ENCODE assay signal across 11 cellular contexts in the genomic region with DNA sequence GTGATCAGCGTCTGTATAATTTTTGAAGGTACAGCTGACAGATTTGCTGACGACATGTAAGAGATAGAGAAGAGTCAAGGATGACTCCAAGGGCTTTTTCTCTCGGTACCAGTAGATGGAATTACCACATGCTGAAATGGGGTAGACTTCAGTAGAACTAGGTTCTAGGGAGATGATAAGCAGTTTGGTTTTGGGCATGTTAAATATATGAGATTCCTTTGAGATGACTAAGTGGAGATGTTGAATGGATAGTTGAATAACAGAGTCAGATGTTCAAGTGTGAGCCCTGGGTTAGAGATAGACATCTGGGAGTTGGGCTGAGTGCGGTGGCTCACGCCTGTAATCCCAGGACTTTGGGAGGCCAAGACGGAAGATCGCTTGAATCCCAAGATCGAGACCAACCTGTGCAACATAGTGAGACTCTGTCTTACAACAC. TPM values are rescaled to one million over a fixed set of nuclear protein-coding genes. Genes with fewer than 3 reads are reported as not detected.
DNase-seq lines count a peak whose midpoint lies in the region; ATAC-seq, FAIRE-seq and TF ChIP-seq lines count a peak whose summit lies in the region.
"Had no signal": no experiment of that assay in that cellular context is flagged by ENCODE, and none has a peak within 500 bp of the region (broad histone marks: within the 10 kb centered on the region; RNA-seq: fewer than 3 reads in every experiment).

No MANE protein-coding gene starts in this region.

- TF ChIP-seq POLR2A in GM12878 (IDR thresholded peaks at IDR 0.05; ENCODE audit: low read depth, low read length): no peak

- POLR2A ChIA-PET in GM12878 (lab: Charles Lee): interaction anchor here (0.7 to 1.1 kb wide), 2 partner anchors 133 to 1251 kb away, joined by 3 read pairs; a partner anchor contains a TSS

- ATAC-seq in GM12878 (no peak), HG02870 (IDR thresholded peaks at IDR 0.05; ENCODE audit: unreplicated experiment) (no peak)

- no peak for TF ChIP-seq CTCF in AG10803 (conservative IDR thresholded peaks at IDR 0.05; ENCODE audit: low read length)
- TF ChIP-seq CTCF in GM12878 (IDR thresholded peaks at IDR 0.05 in 2 of 3, conservative IDR thresholded peaks at IDR 0.05 in 1 of 3; ENCODE audit: control insufficient read depth in 2 of 3, extremely low read depth in 1 of 3, insufficient read depth in 1 of 3, low read depth in 3 of 3, low read length in 3 of 3): no peak

- peak overlapping the region; percentile 90 for H2BK5ac ChIP-seq in mesenchymal stem cell (ENCODE audit: low read depth, low read length, poor library complexity, severe bottlenecking)

- H3K4ac ChIP-seq in mesenchymal stem cell (ENCODE audit: low read depth in 1 of 2, low read length in 2 of 2): no peak overlapping the region

- TF ChIP-seq EP300 in GM12878 (IDR thresholded peaks at IDR 0.05; ENCODE audit: borderline replicate concordance in 1 of 2, control insufficient read depth in 1 of 2, low read depth in 2 of 2, low read length in 2 of 2): no peak

- H3K4me3 ChIP-seq in AG10803 (ENCODE audit: low read length) (no peak overlapping the region), GM12878 (no peak overlapping the region), mesenchymal stem cell (ENCODE audit: insufficient read depth in 1 of 2, low read depth in 1 of 2, low read length in 2 of 2) (no peak overlapping the region)
- H3K4me3 ChIP-seq: upper lobe of left lung had no signal

- RAD21 ChIA-PET in GM12878 (lab: Charles Lee; ENCODE audit: unreplicated experiment): interaction anchor here (0.6 kb wide), 1 partner anchor 303 kb away, joined by 3 read pairs; no protein-coding TSS in a partner anchor

- no peak overlapping the region for H3K14ac ChIP-seq in mesenchymal stem cell (ENCODE audit: low read length in 2 of 2)

- H3K9me3 ChIP-seq in GM12878 (replicated peaks; ENCODE audit: control insufficient read depth, insufficient read depth, low read length) (no peaks in the 10 kb centered on the region), mesenchymal stem cell (ENCODE audit: control insufficient read depth, low read length) (no peaks in the 10 kb centered on the region)
- H3K9me3 ChIP-seq: upper lobe of left lung had no signal

- 90% methylated on average over 8 of the region's 8 CpGs for WGBS in GM12878 (ENCODE audit: insufficient coverage, insufficient replicate concordance, low lambda C conversion rate, missing lambda C conversion rate)
- WGBS in mesenchymal stem cell: 28% methylated on average over 5 of the region's 8 CpGs

- H3K9ac ChIP-seq in GM12878 (ENCODE audit: control insufficient read depth, insufficient read depth, low read length): no peak overlapping the region
- no peak overlapping the region for H3K9ac ChIP-seq in mesenchymal stem cell (ENCODE audit: low read length)

- no peak overlapping the region for H4K91ac ChIP-seq in mesenchymal stem cell (ENCODE audit: low read length)

- H3K4me2 ChIP-seq in GM12878 (ENCODE audit: control insufficient read depth, insufficient read depth) (no peak overlapping the region), mesenchymal stem cell (ENCODE audit: low read length, poor library complexity, severe bottlenecking) (no peak overlapping the region)

- H3K27ac ChIP-seq in GM12878 (ENCODE audit: control insufficient read depth, insufficient read depth): no peak overlapping the region
- peak overlapping the region; percentile 91 for H3K27ac ChIP-seq in mesenchymal stem cell (ENCODE audit: low read length, poor library complexity, severe bottlenecking)
- H3K27ac ChIP-seq: upper lobe of left lung had no signal

- SMC1A ChIA-PET in GM12878 (lab: Charles Lee; ENCODE audit: uncharacterized antibody, unreplicated experiment): interaction anchor here (0.7 kb wide), 2 partner anchors 36 to 86 kb away, joined by 3 read pairs; no protein-coding TSS in a partner anchor

- H2BK15ac ChIP-seq in mesenchymal stem cell (ENCODE audit: low read depth, poor library complexity, severe bottlenecking): no peak overlapping the region

- H3K79me2 ChIP-seq in GM12878 (ENCODE audit: control insufficient read depth, insufficient read depth, low read length): peaks cover 2% of the 10 kb centered on the region

- BruUV-seq in GM12878 (replicated peaks; lab: Mats Ljungman, UMichigan): TSS peak; percentile 55

- intact Hi-C loops in GM12878 (cut with micrococcal nuclease; ENCODE audit: unreplicated experiment): no loop called here

- no peak for FAIRE-seq in GM12878 (lab: Jason Lieb, UNC)

- H2BK12ac ChIP-seq in mesenchymal stem cell (ENCODE audit: low read length in 2 of 2): no peak overlapping the region

- H2BK120ac ChIP-seq in mesenchymal stem cell (ENCODE audit: low read depth, low read length): no peak overlapping the region

- peaks cover 14% of the 10 kb centered on the region; the same call in 1 of the 2 replicates for H3K4me1 ChIP-seq in GM12878 (ENCODE audit: control insufficient read depth, insufficient read depth, low read length)
- peaks cover 9% of the 10 kb centered on the region for H3K4me1 ChIP-seq in mesenchymal stem cell (ENCODE audit: control insufficient read depth, insufficient read depth, low read depth, low read length)

- no peak overlapping the region for H4K8ac ChIP-seq in mesenchymal stem cell (ENCODE audit: low read length)

- H3K36me3 ChIP-seq in GM12878 (ENCODE audit: control insufficient read depth in 2 of 2, insufficient read depth in 2 of 2, low read length in 1 of 2) (peaks cover 0 to 3% of the 10 kb centered on the region in 2 experiments; a peak in 2 of 4 replicates), mesenchymal stem cell (ENCODE audit: control insufficient read depth in 1 of 2, insufficient read depth in 2 of 2, low read depth in 1 of 2, low read length in 2 of 2) (peaks cover 8 to 16% of the 10 kb centered on the region in 2 experiments)

- H3K18ac ChIP-seq in mesenchymal stem cell (ENCODE audit: low read depth in 1 of 2, low read length in 2 of 2): no peak overlapping the region

- no peak overlapping the region for H3K23ac ChIP-seq in mesenchymal stem cell (ENCODE audit: low read length in 2 of 2)

- peak overlapping the region; percentile 95 for H2AK5ac ChIP-seq in mesenchymal stem cell (ENCODE audit: low read length, severe bottlenecking)

- TF ChIP-seq RAD21 in GM12878 (IDR thresholded peaks at IDR 0.05; ENCODE audit: insufficient read depth, low read depth, low read length): no peak

- H2AFZ ChIP-seq in GM12878 (ENCODE audit: control insufficient read depth, low read depth, low read length) (no peak overlapping the region), mesenchymal stem cell (ENCODE audit: low read depth, low read length) (no peak overlapping the region)

- H4K20me1 ChIP-seq in GM12878 (ENCODE audit: control insufficient read depth, insufficient read depth): no peaks in the 10 kb centered on the region

- H3K27me3 ChIP-seq in GM12878 (replicated peaks in 1 of 2; ENCODE audit: control insufficient read depth in 2 of 2, insufficient read depth in 2 of 2, low read length in 1 of 2) (no peaks in the 10 kb centered on the region), mesenchymal stem cell (ENCODE audit: control insufficient read depth in 1 of 2, insufficient read depth in 1 of 2, low read length in 2 of 2) (no peaks in the 10 kb centered on the region)
- H3K27me3 ChIP-seq: upper lobe of left lung had no signal

- CTCF ChIA-PET in GM12878 (lab: Yijun Ruan, JAX): interaction anchor here (1.0 kb wide), 1 partner anchor 360 kb away, joined by 3 read pairs; no protein-coding TSS in a partner anchor

- in situ Hi-C loops in GM12878 (cut with MboI): no loop called here

- peaks cover 21% of the 10 kb centered on the region for H3K79me1 ChIP-seq in mesenchymal stem cell (replicated peaks; ENCODE audit: low read length, poor library complexity, severe bottlenecking)

- DNase-seq in AG10803 (ENCODE audit: low read depth) (peak; percentile 82), HS-5 (ENCODE audit: low read depth) (peak; percentile 85), GM12878 (ENCODE audit: low read depth, low spot score) (no peak), mesenchymal stem cell (peak; percentile 62), NCI-H128 (lab: John Stamatoyannopoulos, UW; ENCODE audit: unreplicated experiment) (no peak), NCI-H1105 treated with DMSO at 0.1 percent for 48 hours (lab: John Stamatoyannopoulos, UW) (no peak), NAMALWA (ENCODE audit: low spot score) (no peak)
- DNase-seq: activated naive CD8-positive, alpha-beta T cell treated with anti-CD3 and anti-CD28 coated beads, Interleukin-2, amount 10 ng/mL, durations not matched to agents 7 days and 5 days; NCI-H446 treated with DMSO at 0.1 percent for 48 hours; upper lobe of left lung had no signal

TF ChIP-seq in GM12878, 131 proteins besides CTCF, POLR2A, EP300 and RAD21 (continues in another document):
- TF ChIP-seq RCOR1 (conservative IDR thresholded peaks at IDR 0.05; ENCODE audit: low read depth, low read length): no peak
- TF ChIP-seq YBX1 (IDR thresholded peaks at IDR 0.05): no peak
- no peak for TF ChIP-seq GABPA (IDR thresholded peaks at IDR 0.05; ENCODE audit: low read depth)
- TF ChIP-seq STAT3 (IDR thresholded peaks at IDR 0.05; ENCODE audit: low read depth, low read length): no peak
- no peak for TF ChIP-seq FOXK2 (IDR thresholded peaks at IDR 0.05)
- no peak for TF ChIP-seq RFX5 (IDR thresholded peaks at IDR 0.05; ENCODE audit: low read depth, low read length)

RNA-seq across cellular contexts. Expression of a gene that starts 50.0 kb away (rescaled TPM):
- total RNA-seq in GM12878 (2013; cell fraction: nucleolus; rRNA removed): 74.8 and 82.6 TPM in 2 replicates
- total RNA-seq in GM12878 (2014; rRNA removed): 35.5 and 44.0 TPM in 2 replicates
- total RNA-seq in GM12878 (2014; rRNA removed; fragmentation: Illumina TruSeq; extraction: Trizol): 45.0 and 45.1 TPM in 2 replicates
- 41.7 and 49.0 TPM in 2 replicates for total RNA-seq in GM12878 (2021)
- 42.5 TPM for polyA plus RNA-seq in GM12878 (2011; ENCODE audit: low read depth)
- polyA plus RNA-seq in GM12878 (2011; rRNA removed): 31.6 and 43.4 TPM in 2 replicates
- 25.0 and 30.3 TPM in 2 replicates for polyA plus RNA-seq in GM12878 (2011; cell fraction: cytosol; rRNA removed)
- polyA plus RNA-seq in GM12878 (2011; cell fraction: nucleus; rRNA removed): 37.1 and 53.9 TPM in 2 replicates
- 38.7 and 45.3 TPM in 2 replicates for polyA plus RNA-seq in GM12878 (2012)
- 48.5 and 52.0 TPM in 2 replicates for polyA plus RNA-seq in GM12878 (2014; fragmentation: Illumina TruSeq; extraction: Trizol)
- polyA plus RNA-seq in GM12878 (2014; fragmentation: Nextera tagmentation; extraction: Ambion mirVana): 10 to 100 TPM; 90.7 to 91.2 TPM
- 44.9 TPM in 2 replicates for polyA plus RNA-seq in GM12878 (2014; rRNA removed)
- 10 to 100 TPM; 53.1 to 53.5 TPM for polyA plus RNA-seq in GM12878 (2016; fragmentation: Nextera tagmentation; extraction: Ambion mirVana)
- 46.9 and 55.6 TPM in 2 replicates for polyA minus RNA-seq in GM12878 (2011; rRNA and poly(A)+ RNA removed)
- 14.4 and 18.6 TPM in 2 replicates for polyA minus RNA-seq in GM12878 (2011; cell fraction: cytosol; rRNA and poly(A)+ RNA removed)
- polyA minus RNA-seq in GM12878 (2011; cell fraction: nucleus; rRNA and poly(A)+ RNA removed): 23.5 and 48.9 TPM in 2 replicates
- 24.7 TPM for polyA plus RNA-seq in mesenchymal stem cell (2013, experiment 1 of 2)
- polyA plus RNA-seq in mesenchymal stem cell (2013, experiment 2 of 2): 24.0 TPM

Comparison
In these comparisons a context has a peak if more than half of its experiments do, and no peak if none do; other contexts are left out.
1. DNase-seq: peak in AG10803 (single experiment), HS-5 (single experiment) and mesenchymal stem cell (single experiment); none in GM12878 (single experiment), NCI-H128 (single experiment), NCI-H1105 treated with DMSO at 0.1 percent for 48 hours (single experiment) and NAMALWA (single experiment).